Comparison of ENCODE assay signal across 26 cellular contexts in genomic region chr5:554284-554988, GRCh38. TPM values are rescaled to one million over a fixed set of nuclear protein-coding genes. Genes with fewer than 3 reads are reported as not detected.
DNase-seq lines count a peak whose midpoint lies in the region; ATAC-seq and TF ChIP-seq lines count a peak whose summit lies in the region.
"Had no signal": no experiment of that assay in that cellular context is flagged by ENCODE, and none has a peak within 500 bp of the region (broad histone marks: within the 10 kb centered on the region; RNA-seq: fewer than 3 reads in every experiment).

No MANE protein-coding gene starts in this region.

- H3K4me3 Mint-ChIP-seq in natural killer cell treated with Interleukin-12 subunit alpha and Interleukin-12 subunit beta and Interleukin-15 and Interleukin-18, amount 100 ng/mL, for 72 hours = no peak overlapping the region
- no peak overlapping the region for H3K4me3 Mint-ChIP-seq in natural killer cell
- H3K4me3 Mint-ChIP-seq: activated naive CD8-positive, alpha-beta T cell treated with anti-CD3 and anti-CD28 coated beads, Interleukin-2, amount 50 U/mL, for 24 hours; activated T-cell treated with anti-CD3 and anti-CD28 coated beads, Interleukin-2, amount 50 U/mL, for 4 hours had no signal

- H3K9me3 Mint-ChIP-seq in natural killer cell treated with Interleukin-12 subunit alpha and Interleukin-12 subunit beta and Interleukin-15 and Interleukin-18, amount 100 ng/mL, for 72 hours = no peaks in the 10 kb centered on the region
- H3K9me3 Mint-ChIP-seq in natural killer cell = no peaks in the 10 kb centered on the region
- H3K9me3 Mint-ChIP-seq: activated naive CD8-positive, alpha-beta T cell treated with anti-CD3 and anti-CD28 coated beads, Interleukin-2, amount 50 U/mL, for 24 hours had no signal

- no peaks in the 10 kb centered on the region for H3K4me1 Mint-ChIP-seq in natural killer cell treated with Interleukin-12 subunit alpha and Interleukin-12 subunit beta and Interleukin-15 and Interleukin-18, amount 100 ng/mL, for 72 hours (ENCODE audit: low read depth in 2 of 2)
- no peaks in the 10 kb centered on the region for H3K4me1 Mint-ChIP-seq in natural killer cell
- H3K4me1 Mint-ChIP-seq: activated naive CD8-positive, alpha-beta T cell treated with anti-CD3 and anti-CD28 coated beads, Interleukin-2, amount 50 U/mL, for 24 hours had no signal

- peak; percentile 54 for DNase-seq in natural killer cell treated with Interleukin-12 subunit alpha and Interleukin-12 subunit beta and Interleukin-15 and Interleukin-18, amount 100 ng/mL, for 72 hours (ENCODE audit: low spot score)
- DNase-seq in natural killer cell = no peak
- DNase-seq in coronary artery (ENCODE audit: low spot score) = peak; percentile 19
- peak; percentile 49 for DNase-seq in posterior vena cava (ENCODE audit: low spot score)
- DNase-seq in HPDE6-E6E7 (ENCODE audit: extremely low spot score) = no peak
- DNase-seq in T-helper 9 cell = no peak
- DNase-seq in DMS53 treated with DMSO at 0.1 percent for 48 hours (lab: John Stamatoyannopoulos, UW; ENCODE audit: unreplicated experiment) = no peak
- DNase-seq: activated CD4-positive, alpha-beta T cell treated with anti-CD3 and anti-CD28 coated beads for 4 hours; activated naive CD8-positive, alpha-beta T cell treated with anti-CD3 and anti-CD28 coated beads, Interleukin-2, amount 50 U/mL, for 24 hours; activated T-cell treated with anti-CD3 and anti-CD28 coated beads, Interleukin-2, amount 50 U/mL, for 4 hours; cortex of kidney; DMS153; left ventricle myocardium superior; MM.1S; NCI-H1930; NCI-H2171 treated with DMSO at 0.1 percent for 48 hours; NCI-H524 treated with DMSO at 0.1 percent for 48 hours; psoas muscle; SHP77 treated with DMSO at 0.1 percent for 48 hours; stimulated activated naive CD4-positive, alpha-beta T cell had no signal

- intact Hi-C loops in natural killer cell (cut with micrococcal nuclease) (no loop called here), posterior vena cava (cut with DNase I) (no loop called here)

- no peak overlapping the region for H3K27ac ChIP-seq in coronary artery
- H3K27ac ChIP-seq: BLaER1, KMS-11, neutrophil, Peyer's patch, psoas muscle, skin epidermis had no signal

- H3K27me3 Mint-ChIP-seq in natural killer cell treated with Interleukin-12 subunit alpha and Interleukin-12 subunit beta and Interleukin-15 and Interleukin-18, amount 100 ng/mL, for 72 hours = peaks cover 15 to 18% of the 10 kb centered on the region in 2 donors
- peaks cover 14 to 17% of the 10 kb centered on the region in 2 donors for H3K27me3 Mint-ChIP-seq in natural killer cell (ENCODE audit: low read depth in 2 of 2)

- no peak overlapping the region for H3K4me3 ChIP-seq in coronary artery
- H3K4me3 ChIP-seq: BLaER1, GM12878, Peyer's patch, psoas muscle, skin epidermis had no signal

- no peaks in the 10 kb centered on the region for H3K36me3 Mint-ChIP-seq in natural killer cell treated with Interleukin-12 subunit alpha and Interleukin-12 subunit beta and Interleukin-15 and Interleukin-18, amount 100 ng/mL, for 72 hours
- no peaks in the 10 kb centered on the region for H3K36me3 Mint-ChIP-seq in natural killer cell

- no peak for TF ChIP-seq CTCF in natural killer cell (IDR thresholded peaks at IDR 0.05)
- TF ChIP-seq CTCF in coronary artery (IDR thresholded peaks at IDR 0.05) = no peak

- H3K27ac Mint-ChIP-seq in natural killer cell treated with Interleukin-12 subunit alpha and Interleukin-12 subunit beta and Interleukin-15 and Interleukin-18, amount 100 ng/mL, for 72 hours = no peak overlapping the region
- no peak overlapping the region for H3K27ac Mint-ChIP-seq in natural killer cell
- H3K27ac Mint-ChIP-seq: activated naive CD8-positive, alpha-beta T cell treated with anti-CD3 and anti-CD28 coated beads, Interleukin-2, amount 50 U/mL, for 24 hours had no signal

- ATAC-seq in natural killer cell treated with Interleukin-12 subunit alpha and Interleukin-12 subunit beta and Interleukin-15 and Interleukin-18, amount 100 ng/mL, for 72 hours = no peak
- no peak for ATAC-seq in natural killer cell
- ATAC-seq: activated T-cell treated with anti-CD3 and anti-CD28 coated beads, Interleukin-2, amount 50 U/mL, for 4 hours; GM12878; left ventricle myocardium superior; psoas muscle had no signal

RNA-seq across cellular contexts. Expression of gene SLC9A3, which starts 30.2 kb away (rescaled TPM):
- total RNA-seq in natural killer cell treated with Interleukin-12 subunit alpha and Interleukin-12 subunit beta and Interleukin-15 and Interleukin-18, amount 100 ng/mL, for 72 hours = 1 to 10 TPM in 1 of 2 donors, under 1 TPM in 1; 0.21 to 1.1 TPM
- total RNA-seq in natural killer cell (1 to 10 TPM in 1 of 3 donors, under 1 TPM in 2; 0.61 to 1.1 (median 0.73) TPM), posterior vena cava (under 1 TPM; 0.69 to 0.71 TPM)

RNA-seq across cellular contexts. Expression of gene CEP72, which starts 57.7 kb away (rescaled TPM):
- 10 to 100 TPM; 15.3 to 58.1 TPM for total RNA-seq in natural killer cell treated with Interleukin-12 subunit alpha and Interleukin-12 subunit beta and Interleukin-15 and Interleukin-18, amount 100 ng/mL, for 72 hours
- 10 to 100 TPM; 12.2 to 15.1 (median 12.3) TPM for total RNA-seq in natural killer cell
- total RNA-seq in posterior vena cava = 1 to 10 TPM; 1.9 to 2.4 TPM

Comparison
In these comparisons a context has a peak if more than half of its experiments do, and no peak if none do; other contexts are left out.
1. DNase-seq: peak in natural killer cell treated with Interleukin-12 subunit alpha and Interleukin-12 subunit beta and Interleukin-15 and Interleukin-18, amount 100 ng/mL, for 72 hours (single experiment), coronary artery (single experiment) and posterior vena cava (single experiment); none in natural killer cell (single experiment), HPDE6-E6E7 (single experiment), T-helper 9 cell (single experiment) and DMS53 treated with DMSO at 0.1 percent for 48 hours (single experiment).